1 cellular context compared by ENCODE assay signal in genomic region chr7:117682681-117683385, GRCh38.
TF ChIP-seq lines count a peak whose summit lies in the region.

No MANE protein-coding gene starts in this region.

TF ChIP-seq in GM23338, 12 proteins besides CTCF, POLR2A, EP300 and RAD21 (continued from another document):
- no peak for TF ChIP-seq ZNF462 (CRISPR knock-in tag; IDR thresholded peaks at IDR 0.05)
- no peak for TF ChIP-seq ZNF114 (CRISPR knock-in tag; IDR thresholded peaks at IDR 0.05)
- TF ChIP-seq ETS1 (IDR thresholded peaks at IDR 0.05) = no peak
- no peak for TF ChIP-seq REST (IDR thresholded peaks at IDR 0.05; ENCODE audit: unreplicated experiment)
- no peak for TF ChIP-seq EZH2 (IDR thresholded peaks at IDR 0.05; ENCODE audit: low read depth, unreplicated experiment)
- TF ChIP-seq STAT1 (IDR thresholded peaks at IDR 0.05; ENCODE audit: unreplicated experiment) = no peak
- no peak for TF ChIP-seq CREB1 (CRISPR knock-in tag; IDR thresholded peaks at IDR 0.05; ENCODE audit: low read depth)
- no peak for TF ChIP-seq NANOG (IDR thresholded peaks at IDR 0.05; ENCODE audit: borderline replicate concordance)
- no peak for TF ChIP-seq ZNF331 (CRISPR knock-in tag; IDR thresholded peaks at IDR 0.05; ENCODE audit: low read depth)
- TF ChIP-seq POLR2AphosphoS5 (IDR thresholded peaks at IDR 0.05; ENCODE audit: low read depth) = no peak
- TF ChIP-seq EZH2phosphoT487 (IDR thresholded peaks at IDR 0.05; ENCODE audit: unreplicated experiment) = no peak
TF ChIP-seq in GM23338: peak in this region for 0.
